ENCODE assay signal across 8 cellular contexts in the genomic region with DNA sequence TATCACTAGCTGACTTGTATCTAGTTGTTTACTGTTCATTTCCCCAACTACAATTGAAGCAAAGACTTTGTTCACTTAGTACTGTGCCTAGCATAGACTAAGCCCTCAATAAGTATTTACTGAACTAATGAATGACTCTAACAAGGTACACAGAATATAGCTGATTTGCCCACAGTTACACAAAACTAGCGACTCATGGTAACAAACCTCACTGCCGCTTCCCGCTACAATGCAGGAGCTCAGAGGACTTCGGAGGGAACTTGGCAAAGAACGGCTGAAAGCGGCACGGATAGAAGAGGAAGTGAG. TPM values are rescaled to one million over a fixed set of nuclear protein-coding genes. Genes with fewer than 3 reads are reported as not detected.
DNase-seq lines count a peak whose midpoint lies in the region; ATAC-seq, FAIRE-seq and TF ChIP-seq lines count a peak whose summit lies in the region.

No MANE protein-coding gene starts in this region.

- no peaks in the 10 kb centered on the region for H3K9me3 ChIP-seq in pancreas

- peak overlapping the region; percentile 79 for H3K4me3 ChIP-seq in epithelial cell of proximal tubule (ENCODE audit: low read depth, low read length)
- H3K4me3 ChIP-seq in pancreas = peak overlapping the region; percentile 67 to 75 (median 72)

- H3K27me3 ChIP-seq in pancreas = no peaks in the 10 kb centered on the region

- TF ChIP-seq CTCF in epithelial cell of proximal tubule (conservative IDR thresholded peaks at IDR 0.05; ENCODE audit: low read depth, low read length) (no peak), pancreas (IDR thresholded peaks at IDR 0.05) (no peak)

- H3K36me3 ChIP-seq in pancreas = peaks cover 0 to 6% (median 0%) of the 10 kb centered on the region in 3 donors

- ATAC-seq in pancreas (no peak), HG02763 (IDR thresholded peaks at IDR 0.05; ENCODE audit: unreplicated experiment) (no peak)

- H3K27me3 Mint-ChIP-seq in activated T-cell treated with anti-CD3 and anti-CD28 coated beads, Interleukin-2, amount 50 U/mL, for 24 hours = no peaks in the 10 kb centered on the region

- H3K4me3 Mint-ChIP-seq in activated T-cell treated with anti-CD3 and anti-CD28 coated beads, Interleukin-2, amount 50 U/mL, for 24 hours = peak overlapping the region; percentile 91

- peaks cover 43% of the 10 kb centered on the region for H3K36me3 Mint-ChIP-seq in activated T-cell treated with anti-CD3 and anti-CD28 coated beads, Interleukin-2, amount 50 U/mL, for 24 hours (ENCODE audit: low read depth)

- no peak for DNase-seq in activated T-cell treated with anti-CD3 and anti-CD28 coated beads, Interleukin-2, amount 50 U/mL, for 24 hours
- no peak for DNase-seq in activated T-cell treated with anti-CD3 and anti-CD28 coated beads for 4 hours
- peak; percentile 89 for DNase-seq in SIG-M5 treated with dmso at 0.1 percent for 504 hours (lab: John Stamatoyannopoulos, UW; ENCODE audit: unreplicated experiment)
- DNase-seq in epithelial cell of proximal tubule (ENCODE audit: low read depth) = no peak
- DNase-seq in pancreas = no peak
- DNase-seq in NCI-H774 (lab: John Stamatoyannopoulos, UW) = no peak
- no peak for DNase-seq in HuH-7 (ENCODE audit: low spot score)

- H3K4me1 ChIP-seq in pancreas = peaks cover 0 to 19% (median 5%) of the 10 kb centered on the region in 3 donors

- WGBS in pancreas, 2 donors = 0 to 1% methylated on average over 7 of the region's 7 CpGs

- H3K9me3 Mint-ChIP-seq in activated T-cell treated with anti-CD3 and anti-CD28 coated beads, Interleukin-2, amount 50 U/mL, for 24 hours = no peaks in the 10 kb centered on the region

- peak overlapping the region; percentile 97 to 98 (median 98) for H3K27ac ChIP-seq in pancreas

- H3K27ac Mint-ChIP-seq in activated T-cell treated with anti-CD3 and anti-CD28 coated beads, Interleukin-2, amount 50 U/mL, for 24 hours = peak overlapping the region; percentile 100

- intact Hi-C loops in pancreas (cut with DNase I) = no loop called here

- peaks cover 33% of the 10 kb centered on the region for H3K4me1 Mint-ChIP-seq in activated T-cell treated with anti-CD3 and anti-CD28 coated beads, Interleukin-2, amount 50 U/mL, for 24 hours (ENCODE audit: low read depth)

- no peak for FAIRE-seq in pancreas (lab: Jason Lieb, UNC)

RNA-seq across cellular contexts. Expression of a gene that starts 0.5 kb away (rescaled TPM):
- total RNA-seq in epithelial cell of proximal tubule (78.1 and 129 TPM in 2 replicates), pancreas (10 to 100 TPM; 26.3 to 42.7 (median 38.8) TPM)
- 10 to 100 TPM; 18.8 to 25.8 TPM for polyA plus RNA-seq in pancreas

RNA-seq across cellular contexts. Expression of a gene that starts 16.6 kb away (rescaled TPM):
- total RNA-seq in epithelial cell of proximal tubule (0.58 and 1.0 TPM in 2 replicates), pancreas (1 to 10 TPM in 2 of 6 donors, under 1 TPM in 4; 0.12 to 2.2 (median 0.43) TPM)
- 1 to 10 TPM; 1.1 to 2.2 TPM for polyA plus RNA-seq in pancreas

RNA-seq across cellular contexts. Expression of a gene that starts 48.9 kb away (rescaled TPM):
- 22.5 and 26.3 TPM in 2 replicates for total RNA-seq in epithelial cell of proximal tubule
- total RNA-seq in pancreas = under 1 TPM in 5 of 6 donors, not detected in 1; 0.05 to 0.53 (median 0.22) TPM
- under 1 TPM; 0.05 to 0.11 TPM for polyA plus RNA-seq in pancreas

RNA-seq across cellular contexts. Expression of a gene that starts 51.0 kb away (rescaled TPM):
- total RNA-seq in epithelial cell of proximal tubule (not detected in 2 replicates), pancreas (1 to 10 TPM in 2 of 6 donors, under 1 TPM in 3, not detected in 1; 0.35 to 2.2 (median 0.87) TPM)
- 10 to 100 TPM in 1 of 2 donors, 1 to 10 TPM in 1; 1.4 to 14.6 TPM for polyA plus RNA-seq in pancreas

Comparison
In these comparisons a context has a peak if more than half of its experiments do, and no peak if none do; other contexts are left out.
1. RNA of a gene that starts 48.9 kb away (total RNA-seq): 22.5 to 26.3 TPM in epithelial cell of proximal tubule; 0.05 to 0.53 TPM in pancreas; every median in the first group is over 10 times any median in the second.